In genomic region chr5:131760793-131761192, GRCh38 we compare ENCODE assay signal across 35 cellular contexts.
"Had no signal": no experiment of that assay in that cellular context is flagged by ENCODE, and none has a peak within 500 bp of the region (broad histone marks: within the 10 kb centered on the region; RNA-seq: fewer than 3 reads in every experiment).

No MANE protein-coding gene starts in this region.

- H3K4me1 ChIP-seq: breast epithelium had no signal

- H3K9me3 ChIP-seq: body of pancreas had no signal

- H3K27ac ChIP-seq: adrenal gland, body of pancreas, brain microvascular endothelial cell, breast epithelium, VCaP had no signal

- H3K27me3 ChIP-seq: adrenal gland, body of pancreas, brain microvascular endothelial cell, breast epithelium had no signal

- H3K4me3 ChIP-seq: adrenal gland, body of pancreas, breast epithelium had no signal

- H3K9me3 Mint-ChIP-seq: activated T-helper 17 cell treated with anti-CD3 and anti-CD28 coated beads, Interleukin-2, amount 50 U/mL, for 72 hours had no signal

- ATAC-seq: activated CD8-positive, alpha-beta T cell treated with anti-CD3 and anti-CD28 coated beads for 36 hours; activated naive CD4-positive, alpha-beta T cell treated with anti-CD3 and anti-CD28 coated beads, Interleukin-2, amount 50 U/mL, for 72 hours; activated T-cell treated with anti-CD3 and anti-CD28 coated beads, Interleukin-2, amount 50 U/mL, for 4 hours; activated T-cell treated with anti-CD3 and anti-CD28 coated beads, Interleukin-2, amount 50 U/mL, for 72 hours; activated T-helper 17 cell treated with anti-CD3 and anti-CD28 coated beads, Interleukin-2, amount 50 U/mL, for 72 hours; body of pancreas had no signal

- H3K27ac Mint-ChIP-seq: activated B cell treated with CpG ODN at 0.5 μM for 24 hours; activated CD4-positive, alpha-beta memory T cell treated with anti-CD3 and anti-CD28 coated beads for 36 hours; activated CD4-positive, alpha-beta T cell treated with anti-CD3 and anti-CD28 coated beads, Interleukin-2, amount 10 ng/mL, durations not matched to agents 24 days and 14 days; activated CD8-positive, alpha-beta T cell treated with anti-CD3 and anti-CD28 coated beads for 36 hours; activated naive CD4-positive, alpha-beta T cell treated with anti-CD3 and anti-CD28 coated beads for 36 hours; activated naive CD4-positive, alpha-beta T cell treated with anti-CD3 and anti-CD28 coated beads, Interleukin-2, amount 50 U/mL, for 72 hours; activated naive CD8-positive, alpha-beta T cell treated with anti-CD3 and anti-CD28 coated beads for 36 hours; activated T-cell treated with anti-CD3 and anti-CD28 coated beads, Interleukin-2, amount 50 U/mL, for 72 hours; activated T-helper 1 cell treated with anti-CD3 and anti-CD28 coated beads, Interleukin-12 subunit alpha, Interleukin-12 subunit beta, Interleukin-2, Interleukin-4 antibody, amounts not matched to agents 30 ng/mL and 10 ng/mL and 1 ng/mL, durations not matched to agents 14 hours and 24 hours and 36 hours; activated T-helper 17 cell treated with anti-CD3 and anti-CD28 coated beads, Interleukin-2, amount 50 U/mL, for 72 hours; T-helper 1 cell treated with Interleukin-12 subunit alpha and Interleukin-12 subunit beta and Interleukin-4 antibody, amounts not matched to agents 30 μg/mL and 1 μg/mL, for 36 hours; T-helper 2 cell treated with Interferon-gamma antibody and Interleukin-4, amounts not matched to agents 5 μg/mL and 100 μg/mL, for 36 hours had no signal

- DNase-seq: activated B cell treated with CpG ODN at 0.5 μM for 24 hours; activated CD4-positive, alpha-beta memory T cell treated with anti-CD3 and anti-CD28 coated beads for 36 hours; activated CD4-positive, alpha-beta T cell treated with anti-CD3 and anti-CD28 coated beads for 4 hours; activated CD4-positive, alpha-beta T cell treated with anti-CD3 and anti-CD28 coated beads, Interleukin-2, amount 10 ng/mL, durations not matched to agents 24 days and 14 days; activated CD4-positive, alpha-beta T cell treated with anti-CD3 and anti-CD28 coated beads, Interleukin-2, amount 50 U/mL, for 1 hour; activated CD4-positive, alpha-beta T cell treated with anti-CD3 and anti-CD28 coated beads, Interleukin-2, amount 50 U/mL, for 4 hours; activated CD4-positive, CD25-positive, alpha-beta regulatory T cell treated with anti-CD3 and anti-CD28 coated beads, Interleukin-2, amount 50 U/mL, for 72 hours; activated CD8-positive, alpha-beta memory T cell treated with anti-CD3 and anti-CD28 coated beads, Interleukin-2, amount 50 U/mL, for 4 hours; activated CD8-positive, alpha-beta T cell treated with anti-CD3 and anti-CD28 coated beads for 36 hours; activated effector memory CD4-positive, alpha-beta T cell treated with anti-CD3 and anti-CD28 coated beads, Interleukin-2, amount 50 U/mL, for 16 hours; activated gamma-delta T cell treated with Interleukin-2 at 50 U/mL for 16 hours; activated naive CD4-positive, alpha-beta T cell; activated naive CD4-positive, alpha-beta T cell treated with anti-CD3 and anti-CD28 coated beads for 36 hours; activated naive CD4-positive, alpha-beta T cell treated with anti-CD3 and anti-CD28 coated beads, Interleukin-2, amount 50 U/mL, for 16 hours; activated naive CD8-positive, alpha-beta T cell treated with anti-CD3 and anti-CD28 coated beads for 36 hours; activated T-cell treated with anti-CD3 and anti-CD28 coated beads for 4 hours; activated T-cell treated with anti-CD3 and anti-CD28 coated beads, Interleukin-2, amount 50 U/mL, for 1 hour; activated T-cell treated with anti-CD3 and anti-CD28 coated beads, Interleukin-2, amount 50 U/mL, for 4 hours; activated T-cell treated with anti-CD3 and anti-CD28 coated beads, Interleukin-2, amount 50 U/mL, for 72 hours; adrenal gland; amniotic stem cell; aorta; body of pancreas; brain microvascular endothelial cell; central memory CD4-positive, alpha-beta T cell; T-helper 1 cell; T-helper 2 cell; T-helper 9 cell had no signal

- H3K27me3 Mint-ChIP-seq: activated B cell treated with CpG ODN at 0.5 μM for 24 hours; activated CD4-positive, alpha-beta memory T cell treated with anti-CD3 and anti-CD28 coated beads for 36 hours; activated CD4-positive, alpha-beta T cell treated with anti-CD3 and anti-CD28 coated beads, Interleukin-2, amount 10 ng/mL, durations not matched to agents 24 days and 14 days; activated CD8-positive, alpha-beta T cell treated with anti-CD3 and anti-CD28 coated beads for 36 hours; activated naive CD8-positive, alpha-beta T cell treated with anti-CD3 and anti-CD28 coated beads for 36 hours; activated T-helper 17 cell treated with anti-CD3 and anti-CD28 coated beads, Interleukin-2, amount 50 U/mL, for 72 hours had no signal

- H3K36me3 ChIP-seq: adrenal gland, brain microvascular endothelial cell, breast epithelium had no signal

- H3K4me3 Mint-ChIP-seq: activated B cell treated with CpG ODN at 0.5 μM for 24 hours; activated CD4-positive, alpha-beta memory T cell treated with anti-CD3 and anti-CD28 coated beads for 36 hours; activated CD4-positive, alpha-beta T cell treated with anti-CD3 and anti-CD28 coated beads, Interleukin-2, amount 10 ng/mL, durations not matched to agents 24 days and 14 days; activated CD8-positive, alpha-beta T cell treated with anti-CD3 and anti-CD28 coated beads for 36 hours; activated naive CD4-positive, alpha-beta T cell treated with anti-CD3 and anti-CD28 coated beads for 36 hours; activated naive CD8-positive, alpha-beta T cell treated with anti-CD3 and anti-CD28 coated beads for 36 hours; activated T-cell treated with anti-CD3 and anti-CD28 coated beads, Interleukin-2, amount 50 U/mL, for 4 hours; activated T-cell treated with anti-CD3 and anti-CD28 coated beads, Interleukin-2, amount 50 U/mL, for 72 hours; activated T-helper 1 cell treated with anti-CD3 and anti-CD28 coated beads, Interleukin-12 subunit alpha, Interleukin-12 subunit beta, Interleukin-2, Interleukin-4 antibody, amounts not matched to agents 30 ng/mL and 10 ng/mL and 1 ng/mL, durations not matched to agents 14 hours and 24 hours and 36 hours; activated T-helper 17 cell treated with anti-CD3 and anti-CD28 coated beads, Interleukin-2, amount 50 U/mL, for 72 hours; T-helper 1 cell treated with Interleukin-12 subunit alpha and Interleukin-12 subunit beta and Interleukin-4 antibody, amounts not matched to agents 30 μg/mL and 1 μg/mL, for 36 hours; T-helper 2 cell treated with Interferon-gamma antibody and Interleukin-4, amounts not matched to agents 5 μg/mL and 100 μg/mL, for 36 hours had no signal
